ENCODE assay signal across 8 cellular contexts in the genomic region with DNA sequence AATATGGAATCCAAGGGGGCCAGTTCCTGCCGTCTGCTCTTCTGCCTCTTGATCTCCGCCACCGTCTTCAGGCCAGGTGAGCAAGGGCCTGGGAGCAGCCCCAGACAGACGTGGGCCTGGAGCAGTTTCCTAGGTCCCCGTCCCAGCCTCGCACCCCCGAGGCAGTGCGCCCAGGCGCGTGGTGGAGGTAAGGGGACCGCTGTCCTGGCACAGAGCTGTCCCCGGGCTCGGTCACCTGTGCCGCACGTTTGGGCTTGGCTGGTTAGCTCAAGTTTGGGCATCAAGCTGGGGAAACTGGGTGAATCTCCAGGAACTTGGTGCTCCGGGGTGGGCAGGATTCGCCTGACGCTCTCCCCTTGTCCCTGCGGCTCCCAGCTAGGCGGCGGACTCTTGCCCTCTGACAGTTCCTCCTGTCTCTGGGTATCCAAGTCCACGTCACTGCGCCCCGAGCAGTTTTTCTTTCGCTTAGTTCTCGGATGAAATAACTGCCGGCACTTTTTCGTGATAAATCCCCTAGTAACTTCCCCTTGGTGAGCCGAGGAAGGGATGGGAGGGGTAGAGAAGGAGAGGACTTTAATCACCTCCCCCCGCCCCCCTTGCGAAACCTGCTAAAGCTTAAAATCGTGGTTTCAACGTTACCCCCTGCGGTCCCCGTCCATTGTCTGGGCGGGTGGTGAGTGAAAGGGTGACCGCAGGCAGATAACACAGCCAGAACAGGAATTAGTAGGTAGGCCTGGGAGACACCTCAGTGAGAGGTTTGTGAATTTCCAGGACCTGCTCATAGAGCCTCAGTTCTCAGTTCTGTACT. TPM values are rescaled to one million over a fixed set of nuclear protein-coding genes. Genes with fewer than 3 reads are reported as not detected.
DNase-seq lines count a peak whose midpoint lies in the region; FAIRE-seq and TF ChIP-seq lines count a peak whose summit lies in the region.

No MANE protein-coding gene starts in this region.

- H3K9ac ChIP-seq in smooth muscle cell (ENCODE audit: low read depth), result peak overlapping the region; percentile 82

- H3K4me1 ChIP-seq in breast epithelium, result no peaks in the 10 kb centered on the region
- peaks cover 47% of the 10 kb centered on the region for H3K4me1 ChIP-seq in smooth muscle cell (ENCODE audit: low read depth)

- CTCF ChIA-PET in HEK293T (lab: Yijun Ruan, JAX), result interaction anchor here (0.6 to 1.7 kb wide), 2 partner anchors 13 to 24 kb away, joined by 4 read pairs; no protein-coding TSS in a partner anchor

- H3K36me3 ChIP-seq in WERI-Rb-1 (no peaks in the 10 kb centered on the region), breast epithelium (no peaks in the 10 kb centered on the region), smooth muscle cell (ENCODE audit: low read depth) (no peaks in the 10 kb centered on the region)

- H3K4me3 ChIP-seq in NB4 (ENCODE audit: low read depth, low read length), result peak overlapping the region; percentile 70
- peak overlapping the region; percentile 83 for H3K4me3 ChIP-seq in WERI-Rb-1 (ENCODE audit: low read depth, low read length)
- H3K4me3 ChIP-seq in breast epithelium, result peak overlapping the region; percentile 72 to 81 (median 74)
- H3K4me3 ChIP-seq in smooth muscle cell, result peak overlapping the region; percentile 68

- intact Hi-C loops in breast epithelium (cut with DNase I; ENCODE audit: low total_unique reads), result no loop called here

- H3K79me2 ChIP-seq in smooth muscle cell (ENCODE audit: low read depth), result peaks cover 58% of the 10 kb centered on the region

- peak; percentile 38 for DNase-seq in GM12891 (ENCODE audit: insufficient read length, low spot score)
- peak; percentile 14 for DNase-seq in HEK293T (ENCODE audit: extremely low spot score)
- DNase-seq in NB4 (ENCODE audit: low read depth), result peak; percentile 97
- DNase-seq in WERI-Rb-1, result peak; percentile 50
- DNase-seq in breast epithelium (ENCODE audit: low spot score in 2 of 2), result peak; percentile 55 to 70
- peak; percentile 86 for DNase-seq in iris pigment epithelial cell (ENCODE audit: low read depth)
- peak; percentile 41 for DNase-seq in smooth muscle cell (lab: John Stamatoyannopoulos, UW; ENCODE audit: unreplicated experiment)
- DNase-seq in NCI-H1694 treated with DMSO at 0.1 percent for 48 hours (lab: John Stamatoyannopoulos, UW), result no peak

- TF ChIP-seq CTCF in NB4 (IDR thresholded peaks at IDR 0.05; ENCODE audit: low read depth, low read length), result no peak
- TF ChIP-seq CTCF in WERI-Rb-1 (IDR thresholded peaks at IDR 0.05; ENCODE audit: low read depth, low read length), result no peak
- no peak for TF ChIP-seq CTCF in breast epithelium (IDR thresholded peaks at IDR 0.05)
- no peak for TF ChIP-seq CTCF in smooth muscle cell (IDR thresholded peaks at IDR 0.05; ENCODE audit: borderline replicate concordance, insufficient read depth, poor library complexity, severe bottlenecking)

- no peaks in the 10 kb centered on the region for H4K20me1 ChIP-seq in smooth muscle cell (ENCODE audit: low read depth)

- TF ChIP-seq POLR2A in GM12891 (IDR thresholded peaks at IDR 0.05; ENCODE audit: low read depth, low read length), result 0 out of 2 replicates have a peak, but pooled peaks have one; percentile 7
- TF ChIP-seq POLR2A in NB4 (IDR thresholded peaks at IDR 0.05; ENCODE audit: extremely low read depth, insufficient read length), result peak; percentile 24
- TF ChIP-seq POLR2A in breast epithelium (IDR thresholded peaks at IDR 0.05), result no peak

- H3K27ac ChIP-seq in WERI-Rb-1 (no peak overlapping the region), breast epithelium (peak overlapping the region; percentile 90 to 95), smooth muscle cell (ENCODE audit: low read depth) (peak overlapping the region; percentile 90)

- under 1% methylated on average over 37 of the region's 37 CpGs for WGBS in smooth muscle cell (ENCODE audit: low lambda C conversion rate)

- H3K9me3 ChIP-seq in WERI-Rb-1 (ENCODE audit: severe bottlenecking) (no peaks in the 10 kb centered on the region), breast epithelium (no peaks in the 10 kb centered on the region), smooth muscle cell (replicated peaks; ENCODE audit: low read depth) (no peaks in the 10 kb centered on the region)

- peak overlapping the region; percentile 84 for H2AFZ ChIP-seq in smooth muscle cell (ENCODE audit: low read depth)

- H3F3A ChIP-seq in smooth muscle cell (ENCODE audit: low read depth), result peaks cover 25% of the 10 kb centered on the region

- H3K4me2 ChIP-seq in smooth muscle cell, result peak overlapping the region; percentile 92

- no peaks in the 10 kb centered on the region for H3K27me3 ChIP-seq in WERI-Rb-1 (ENCODE audit: insufficient read depth, low read depth, severe bottlenecking)
- H3K27me3 ChIP-seq in breast epithelium, result no peaks in the 10 kb centered on the region
- no peaks in the 10 kb centered on the region for H3K27me3 ChIP-seq in smooth muscle cell (ENCODE audit: low read depth)

- peak; percentile 80 for FAIRE-seq in GM12891 (lab: Jason Lieb, UNC)

- POLR2A ChIA-PET in HEK293T (lab: Yijun Ruan, JAX), result interaction anchor here (0.8 kb wide), 2 partner anchors 8 to 341 kb away, joined by 3 to 4 read pairs; no protein-coding TSS in a partner anchor

TF ChIP-seq in GM12891, 5 proteins besides CTCF, POLR2A, EP300 and RAD21:
- no peak for TF ChIP-seq TAF1 (IDR thresholded peaks at IDR 0.05; ENCODE audit: low read depth, low read length)
- peak; percentile 41; the same call in 1 of the 2 replicates for TF ChIP-seq POLR2AphosphoS5 (IDR thresholded peaks at IDR 0.05; ENCODE audit: low read depth, low read length)
- TF ChIP-seq POU2F2 (IDR thresholded peaks at IDR 0.05; ENCODE audit: low read depth, low read length), result peak; percentile 83

TF ChIP-seq in HEK293T, 16 proteins besides CTCF, POLR2A, EP300 and RAD21:
- peak; percentile 89 for TF ChIP-seq L3MBTL2 (conservative IDR thresholded peaks at IDR 0.05)
- TF ChIP-seq, protein P1, sequence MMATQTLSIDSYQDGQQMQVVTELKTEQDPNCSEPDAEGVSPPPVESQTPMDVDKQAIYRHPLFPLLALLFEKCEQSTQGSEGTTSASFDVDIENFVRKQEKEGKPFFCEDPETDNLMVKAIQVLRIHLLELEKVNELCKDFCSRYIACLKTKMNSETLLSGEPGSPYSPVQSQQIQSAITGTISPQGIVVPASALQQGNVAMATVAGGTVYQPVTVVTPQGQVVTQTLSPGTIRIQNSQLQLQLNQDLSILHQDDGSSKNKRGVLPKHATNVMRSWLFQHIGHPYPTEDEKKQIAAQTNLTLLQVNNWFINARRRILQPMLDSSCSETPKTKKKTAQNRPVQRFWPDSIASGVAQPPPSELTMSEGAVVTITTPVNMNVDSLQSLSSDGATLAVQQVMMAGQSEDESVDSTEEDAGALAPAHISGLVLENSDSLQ (IDR thresholded peaks at IDR 0.05), result no peak

RNA-seq across cellular contexts. Expression of a gene that starts 0.9 kb away (rescaled TPM):
- 13.2 TPM for polyA plus RNA-seq in GM12891 (2012; ENCODE audit: low read depth, missing spikeins)
- total RNA-seq in breast epithelium (100 to 1,000 TPM in 2 of 3 donors, 10 to 100 TPM in 1; 20.3 to 223 (median 118) TPM), smooth muscle cell (314 and 372 TPM in 2 replicates)
- 92.7 and 110 TPM in 2 replicates for polyA plus RNA-seq in smooth muscle cell
